In the genomic region with DNA sequence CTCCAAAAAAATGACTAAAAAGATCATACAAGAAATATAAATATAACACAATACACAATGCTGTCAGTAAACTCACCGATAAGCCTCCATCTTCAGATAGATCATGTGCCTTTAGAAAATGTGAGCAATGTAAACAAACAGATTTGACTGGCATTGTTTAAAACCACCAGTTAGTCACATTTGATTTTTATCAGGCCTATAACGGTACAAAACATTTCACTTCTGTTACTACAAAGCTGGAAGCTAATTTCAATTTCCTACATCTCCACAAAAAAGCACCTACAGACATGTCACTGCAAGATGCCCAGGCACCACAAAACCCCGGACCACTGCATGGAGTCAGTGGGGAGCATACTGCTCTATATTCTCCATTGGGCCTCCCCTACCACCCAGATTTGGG, we compare ENCODE assay signal across 9 cellular contexts. TPM values are rescaled to one million over a fixed set of nuclear protein-coding genes. Genes with fewer than 3 reads are reported as not detected.
DNase-seq lines count a peak whose midpoint lies in the region; ATAC-seq and TF ChIP-seq lines count a peak whose summit lies in the region.
"Had no signal": no experiment of that assay in that cellular context is flagged by ENCODE, and none has a peak within 500 bp of the region (broad histone marks: within the 10 kb centered on the region; RNA-seq: fewer than 3 reads in every experiment).

No MANE protein-coding gene starts in this region.

- no peaks in the 10 kb centered on the region for H3K9me3 ChIP-seq in esophagus muscularis mucosa
- H3K9me3 ChIP-seq in gastrocnemius medialis = no peaks in the 10 kb centered on the region

- POLR2A ChIA-PET in RWPE1 (lab: Yijun Ruan, JAX; ENCODE audit: low non-redundant PET) = interaction anchor here (0.6 to 1.0 kb wide), 3 partner anchors 17 to 163 kb away, joined by 3 to 5 read pairs (median 4); no protein-coding TSS in a partner anchor

- CTCF ChIA-PET in RWPE1 (lab: Yijun Ruan, JAX) = interaction anchor here (0.6 to 1.0 kb wide), 2 partner anchors 10 to 16 kb away, joined by 4 read pairs; no protein-coding TSS in a partner anchor

- in situ Hi-C loops in gastrocnemius medialis (cut with MboI; ENCODE audit: low sequenced_read_pairs in 4 of 4) = loop anchor here in 1 of 4 donors (25.0 kb wide), 1 partner anchor 193 kb away; no protein-coding TSS in a partner anchor
- in situ Hi-C loops in ACHN (cut with HindIII; ENCODE audit: low pct_ligation_motif_present, low pct_unique_long_range_greater_than_20kb, low sequenced_read_pairs) = no loop called here

- H3K4me1 ChIP-seq in esophagus muscularis mucosa = peaks cover 51 to 91% (median 76%) of the 10 kb centered on the region in 4 donors
- peaks cover 38 to 43% of the 10 kb centered on the region in 2 donors for H3K4me1 ChIP-seq in gastrocnemius medialis

- WGBS in esophagus muscularis mucosa = 28% methylated on average over 3 of the region's 3 CpGs

- H3K4me3 ChIP-seq in esophagus muscularis mucosa = peak overlapping the region in 1 of 4 donors; percentile 19
- no peak overlapping the region for H3K4me3 ChIP-seq in gastrocnemius medialis

- H3K36me3 ChIP-seq in esophagus muscularis mucosa (no peaks in the 10 kb centered on the region), gastrocnemius medialis (no peaks in the 10 kb centered on the region)

- no peak for TF ChIP-seq POLR2A in esophagus muscularis mucosa (IDR thresholded peaks at IDR 0.05; ENCODE audit: low read depth)
- TF ChIP-seq POLR2A in gastrocnemius medialis (IDR thresholded peaks at IDR 0.05) = no peak

- peak overlapping the region; percentile 77 for H3K27ac ChIP-seq in RWPE1
- peak overlapping the region; percentile 33 to 78 (median 57) for H3K27ac ChIP-seq in esophagus muscularis mucosa (replicated peaks in 1 of 4)
- peak overlapping the region; percentile 61 to 72 (median 69) for H3K27ac ChIP-seq in gastrocnemius medialis

- peak; percentile 4 for ATAC-seq in GM21723 (IDR thresholded peaks at IDR 0.05; ENCODE audit: unreplicated experiment)
- ATAC-seq in gastrocnemius medialis = no peak
- ATAC-seq in HG03378 (IDR thresholded peaks at IDR 0.05; ENCODE audit: unreplicated experiment) = no peak
- no peak for ATAC-seq in HG03354 (IDR thresholded peaks at IDR 0.05; ENCODE audit: poor library complexity, severe bottlenecking, unreplicated experiment)

- TF ChIP-seq EP300 in esophagus muscularis mucosa (IDR thresholded peaks at IDR 0.05) = no peak

- no peak for TF ChIP-seq CTCF in RWPE1 (conservative IDR thresholded peaks at IDR 0.05; ENCODE audit: low read depth)
- TF ChIP-seq CTCF in esophagus muscularis mucosa (IDR thresholded peaks at IDR 0.05) = no peak
- no peak for TF ChIP-seq CTCF in gastrocnemius medialis (IDR thresholded peaks at IDR 0.05 in 4 of 5, conservative IDR thresholded peaks at IDR 0.05 in 1 of 5)

- intact Hi-C loops in esophagus muscularis mucosa (cut with DNase I) = loop anchor here (5.0 kb wide), 1 partner anchor 53 kb away; no protein-coding TSS in a partner anchor
- intact Hi-C loops in gastrocnemius medialis (cut with DNase I; ENCODE audit: low total_unique reads) = no loop called here

- DNase-seq in RWPE1 (ENCODE audit: low spot score) (no peak), esophagus muscularis mucosa (ENCODE audit: extremely low spot score) (no peak), gastrocnemius medialis (no peak), AML-193 (lab: John Stamatoyannopoulos, UW) (no peak), ACHN (no peak)
- DNase-seq: central memory CD4-positive, alpha-beta T cell had no signal

- no peaks in the 10 kb centered on the region for H3K27me3 ChIP-seq in esophagus muscularis mucosa
- no peaks in the 10 kb centered on the region for H3K27me3 ChIP-seq in gastrocnemius medialis

RNA-seq across cellular contexts. Expression of a gene that starts 18.9 kb away (rescaled TPM):
- total RNA-seq in esophagus muscularis mucosa (100 to 1,000 TPM in 1 of 4 donors, 10 to 100 TPM in 3; 64.3 to 132 (median 87.0) TPM), gastrocnemius medialis (10 to 100 TPM; 17.6 to 30.7 (median 25.0) TPM)
